19 cellular contexts compared by ENCODE assay signal in the genomic region with DNA sequence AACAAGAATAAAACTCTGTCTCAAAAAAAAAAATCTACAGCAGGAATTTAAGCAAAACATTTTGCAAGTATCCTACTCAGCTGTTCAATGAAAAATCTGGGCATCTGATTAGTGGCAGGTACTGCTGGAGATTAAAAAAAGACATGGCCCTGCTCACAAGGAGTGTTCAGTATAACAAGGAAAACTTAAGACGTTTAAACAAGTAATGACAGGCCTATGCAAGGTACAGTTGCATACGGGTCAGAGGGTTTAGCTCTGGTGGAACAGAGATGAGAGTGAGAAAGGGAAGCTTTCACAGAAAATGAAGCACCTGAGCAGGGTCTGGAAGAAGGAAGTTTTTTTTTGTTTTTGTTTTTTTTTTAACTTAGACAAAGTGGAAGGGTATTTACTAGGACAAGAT. TPM values are rescaled to one million over a fixed set of nuclear protein-coding genes. Genes with fewer than 3 reads are reported as not detected.
"Had no signal": no experiment of that assay in that cellular context is flagged by ENCODE, and none has a peak within 500 bp of the region (broad histone marks: within the 10 kb centered on the region; RNA-seq: fewer than 3 reads in every experiment).

No MANE protein-coding gene starts in this region.

- H3K4me1 Mint-ChIP-seq: memory B cell; stimulated activated memory B cell treated with anti-CD40 and anti-IgM and Interleukin-4, amounts not matched to agents 10 μg/mL and 1 μg/mL and 100 μg/mL, for 72 hours had no signal

- H3K4me3 ChIP-seq: gastrocnemius medialis, right lobe of liver, skin epidermis, transverse colon had no signal

- H3K27me3 Mint-ChIP-seq: activated naive CD8-positive, alpha-beta T cell treated with anti-CD3 and anti-CD28 coated beads, Interleukin-2, amount 50 U/mL, for 24 hours; memory B cell; stimulated activated memory B cell treated with anti-CD40 and anti-IgM and Interleukin-4, amounts not matched to agents 10 μg/mL and 1 μg/mL and 100 μg/mL, for 72 hours had no signal

- H3K4me3 Mint-ChIP-seq: activated naive CD8-positive, alpha-beta T cell treated with anti-CD3 and anti-CD28 coated beads, Interleukin-2, amount 50 U/mL, for 24 hours; activated T-cell treated with anti-CD3 and anti-CD28 coated beads, Interleukin-2, amount 50 U/mL, for 4 hours; memory B cell; stimulated activated memory B cell treated with anti-CD40 and anti-IgM and Interleukin-4, amounts not matched to agents 10 μg/mL and 1 μg/mL and 100 μg/mL, for 72 hours; T-helper 2 cell treated with Interferon-gamma antibody and Interleukin-4, amounts not matched to agents 5 μg/mL and 100 μg/mL, for 36 hours had no signal

- H3K27ac ChIP-seq: gastrocnemius medialis, right lobe of liver, skin epidermis, transverse colon, VCaP had no signal

- H3K27me3 ChIP-seq: gastrocnemius medialis, right lobe of liver, transverse colon had no signal

- DNase-seq: activated gamma-delta T cell; activated naive CD4-positive, alpha-beta T cell treated with anti-CD3 and anti-CD28 coated beads, Interleukin-2, amount 50 U/mL, for 16 hours; activated naive CD8-positive, alpha-beta T cell treated with anti-CD3 and anti-CD28 coated beads, Interleukin-2, amount 50 U/mL, for 24 hours; activated T-cell treated with anti-CD3 and anti-CD28 coated beads, Interleukin-2, amount 50 U/mL, for 4 hours; gastrocnemius medialis; hippocampal formation; left cardiac atrium; occipital lobe; posterior cingulate gyrus; right lobe of liver; SK-N-SH; stimulated activated CD4-positive, alpha-beta T cell treated with anti-CD3 and anti-CD28 coated beads, Interleukin-1b, Interleukin-23, amount 100 ng/mL, for 48 hours; transverse colon had no signal

- H3K9me3 Mint-ChIP-seq: activated naive CD8-positive, alpha-beta T cell treated with anti-CD3 and anti-CD28 coated beads, Interleukin-2, amount 50 U/mL, for 24 hours; activated T-cell treated with anti-CD3 and anti-CD28 coated beads, Interleukin-2, amount 50 U/mL, for 4 hours; memory B cell; stimulated activated memory B cell treated with anti-CD40 and anti-IgM and Interleukin-4, amounts not matched to agents 10 μg/mL and 1 μg/mL and 100 μg/mL, for 72 hours; T-helper 2 cell treated with Interferon-gamma antibody and Interleukin-4, amounts not matched to agents 5 μg/mL and 100 μg/mL, for 36 hours had no signal

- ATAC-seq: activated naive CD8-positive, alpha-beta T cell treated with anti-CD3 and anti-CD28 coated beads, Interleukin-2, amount 50 U/mL, for 24 hours; activated T-cell treated with anti-CD3 and anti-CD28 coated beads, Interleukin-2, amount 50 U/mL, for 4 hours; gastrocnemius medialis; left cardiac atrium; right lobe of liver; stimulated activated memory B cell treated with anti-CD40 and anti-IgM and Interleukin-4, amounts not matched to agents 10 μg/mL and 1 μg/mL and 100 μg/mL, for 72 hours had no signal

- H3K27ac Mint-ChIP-seq: activated naive CD8-positive, alpha-beta T cell treated with anti-CD3 and anti-CD28 coated beads, Interleukin-2, amount 50 U/mL, for 24 hours; memory B cell; stimulated activated memory B cell treated with anti-CD40 and anti-IgM and Interleukin-4, amounts not matched to agents 10 μg/mL and 1 μg/mL and 100 μg/mL, for 72 hours; T-helper 2 cell treated with Interferon-gamma antibody and Interleukin-4, amounts not matched to agents 5 μg/mL and 100 μg/mL, for 36 hours had no signal

- H3K9me3 ChIP-seq: gastrocnemius medialis, right lobe of liver, SK-N-SH, transverse colon had no signal

RNA-seq across cellular contexts. Expression of a gene that starts 33.9 kb away (rescaled TPM):
- total RNA-seq: liver, right lobe of liver, transverse colon had no signal
